ENCODE assay signal across 24 cellular contexts in the genomic region with DNA sequence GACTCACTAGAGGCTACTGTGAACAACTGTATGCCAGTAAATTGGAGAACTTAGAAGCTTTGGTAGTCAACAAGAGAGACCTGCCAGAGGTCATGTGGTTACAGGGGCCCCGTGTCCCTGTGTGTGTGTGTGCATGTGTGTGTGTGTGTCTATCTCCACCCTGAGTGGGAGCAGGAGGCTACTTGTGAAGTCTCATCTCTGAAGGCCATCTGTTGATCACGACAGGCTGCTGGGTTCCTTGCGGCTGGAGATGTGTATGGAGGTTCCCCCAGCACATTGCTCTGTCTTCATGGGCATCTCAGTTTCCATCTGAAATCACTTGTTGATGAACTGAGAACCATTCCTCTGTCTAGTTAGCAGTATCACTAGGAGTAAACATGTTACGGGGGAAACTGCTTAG. TPM values are rescaled to one million over a fixed set of nuclear protein-coding genes. Genes with fewer than 3 reads are reported as not detected.
A peak's percentile ranks its signal among the peaks of the same experiment; 100 is the strongest.
DNase-seq lines count a peak whose midpoint lies in the region; ATAC-seq, FAIRE-seq and TF ChIP-seq lines count a peak whose summit lies in the region.
"Had no signal": no experiment of that assay in that cellular context is flagged by ENCODE, and none has a peak within 500 bp of the region (broad histone marks: within the 10 kb centered on the region; RNA-seq: fewer than 3 reads in every experiment).

No MANE protein-coding gene starts in this region.

- peaks cover 5% of the 10 kb centered on the region for H3K9me3 Mint-ChIP-seq in activated CD8-positive, alpha-beta memory T cell treated with anti-CD3 and anti-CD28 coated beads, Interleukin-2, amount 10 ng/mL, durations not matched to agents 7 days and 5 days (ENCODE audit: low read depth)
- H3K9me3 Mint-ChIP-seq in stimulated activated effector memory CD8-positive, alpha-beta T cell treated with anti-CD3 and anti-CD28 coated beads, Interleukin-12 subunit alpha, Interleukin-12 subunit beta, amount 100 ng/mL, for 72 hours: peaks cover 7% of the 10 kb centered on the region
- H3K9me3 Mint-ChIP-seq: H9 had no signal

- no peak overlapping the region for H3K4me3 Mint-ChIP-seq in activated CD8-positive, alpha-beta memory T cell treated with anti-CD3 and anti-CD28 coated beads, Interleukin-2, amount 10 ng/mL, durations not matched to agents 7 days and 5 days
- H3K4me3 Mint-ChIP-seq in stimulated activated effector memory CD8-positive, alpha-beta T cell treated with anti-CD3 and anti-CD28 coated beads, Interleukin-12 subunit alpha, Interleukin-12 subunit beta, amount 100 ng/mL, for 72 hours: no peak overlapping the region
- H3K4me3 Mint-ChIP-seq: H9 had no signal

- POLR2A ChIA-PET in HEK293 (lab: Yijun Ruan, JAX): no interaction called here

- no peak for ATAC-seq in activated CD8-positive, alpha-beta memory T cell treated with anti-CD3 and anti-CD28 coated beads, Interleukin-2, amount 10 ng/mL, durations not matched to agents 7 days and 5 days
- ATAC-seq in stimulated activated effector memory CD8-positive, alpha-beta T cell treated with anti-CD3 and anti-CD28 coated beads, Interleukin-12 subunit alpha, Interleukin-12 subunit beta, amount 100 ng/mL, for 72 hours: no peak
- no peak for ATAC-seq in GM19452 (IDR thresholded peaks at IDR 0.05; ENCODE audit: unreplicated experiment)
- ATAC-seq: HepG2 had no signal

- CTCF ChIA-PET in activated CD8-positive, alpha-beta memory T cell treated with anti-CD3 and anti-CD28 coated beads, Interleukin-2, amount 10 ng/mL, durations not matched to agents 7 days and 5 days (lab: Charles Lee): no interaction called here
- CTCF ChIA-PET in HEK293 (lab: Yijun Ruan, JAX): no interaction called here

- peak; percentile 28 for DNase-seq in activated CD8-positive, alpha-beta memory T cell treated with anti-CD3 and anti-CD28 coated beads, Interleukin-2, amount 10 ng/mL, durations not matched to agents 7 days and 5 days
- DNase-seq in activated CD8-positive, alpha-beta memory T cell treated with anti-CD3 and anti-CD28 coated beads, Interleukin-2, amount 50 U/mL, for 48 hours: no peak
- DNase-seq in erythroblast (lab: John Stamatoyannopoulos, UW) (peak; percentile 31 to 72), urothelium cell line (ENCODE audit: low spot score) (no peak)
- no peak for DNase-seq in stimulated activated effector memory CD8-positive, alpha-beta T cell treated with anti-CD3 and anti-CD28 coated beads, Interleukin-12 subunit alpha, Interleukin-12 subunit beta, amount 100 ng/mL, for 72 hours (ENCODE audit: low spot score in 2 of 2)
- DNase-seq: BE2C, Caco-2, DMS153, H9, KG1, NCI-H1092 treated with DMSO at 0.1 percent for 48 hours, NCI-H146, NCI-H2029, NCI-H226, NCI-H774, OCI-M1, SHP77 had no signal

- H3K4me1 Mint-ChIP-seq in activated CD8-positive, alpha-beta memory T cell treated with anti-CD3 and anti-CD28 coated beads, Interleukin-2, amount 10 ng/mL, durations not matched to agents 7 days and 5 days: no peaks in the 10 kb centered on the region
- H3K4me1 Mint-ChIP-seq in stimulated activated effector memory CD8-positive, alpha-beta T cell treated with anti-CD3 and anti-CD28 coated beads, Interleukin-12 subunit alpha, Interleukin-12 subunit beta, amount 100 ng/mL, for 72 hours: peaks cover 43% of the 10 kb centered on the region

- peaks cover 0 to 25% of the 10 kb centered on the region in 2 experiments; a peak in 1 of 3 replicates for H3K36me3 ChIP-seq in HEK293 (ENCODE audit: control insufficient read depth in 2 of 2, insufficient read depth in 1 of 2, low read length in 2 of 2)

- no peak for TF ChIP-seq CTCF in HEK293 (tag by site-specific recombination; IDR thresholded peaks at IDR 0.05)

- H3K27me3 Mint-ChIP-seq in activated CD8-positive, alpha-beta memory T cell treated with anti-CD3 and anti-CD28 coated beads, Interleukin-2, amount 10 ng/mL, durations not matched to agents 7 days and 5 days: no peaks in the 10 kb centered on the region

- TF ChIP-seq POLR2A in erythroblast (IDR thresholded peaks at IDR 0.05; ENCODE audit: low read length): no peak

- no peak overlapping the region for H3K27ac ChIP-seq in HEK293 (ENCODE audit: extremely low read depth, low read depth, low read length)
- H3K27ac ChIP-seq: HL-60 had no signal

- FAIRE-seq in urothelium cell line (lab: Jason Lieb, UNC): no peak
- FAIRE-seq: HepG2 had no signal

- H3K27ac Mint-ChIP-seq in activated CD8-positive, alpha-beta memory T cell treated with anti-CD3 and anti-CD28 coated beads, Interleukin-2, amount 10 ng/mL, durations not matched to agents 7 days and 5 days: no peak overlapping the region
- H3K27ac Mint-ChIP-seq in stimulated activated effector memory CD8-positive, alpha-beta T cell treated with anti-CD3 and anti-CD28 coated beads, Interleukin-12 subunit alpha, Interleukin-12 subunit beta, amount 100 ng/mL, for 72 hours: peak overlapping the region; percentile 16

- no peaks in the 10 kb centered on the region for H3K4me1 ChIP-seq in HEK293 (ENCODE audit: control insufficient read depth, insufficient read depth, low read length)
- H3K4me1 ChIP-seq: BE2C, Caco-2 had no signal

- H3K36me3 Mint-ChIP-seq in activated CD8-positive, alpha-beta memory T cell treated with anti-CD3 and anti-CD28 coated beads, Interleukin-2, amount 10 ng/mL, durations not matched to agents 7 days and 5 days: peaks cover 30% of the 10 kb centered on the region
- peaks cover 38% of the 10 kb centered on the region for H3K36me3 Mint-ChIP-seq in stimulated activated effector memory CD8-positive, alpha-beta T cell treated with anti-CD3 and anti-CD28 coated beads, Interleukin-12 subunit alpha, Interleukin-12 subunit beta, amount 100 ng/mL, for 72 hours

- H3K9me3 ChIP-seq in HEK293 (ENCODE audit: control insufficient read depth, insufficient read depth, low read depth, low read length): no peaks in the 10 kb centered on the region
- H3K9me3 ChIP-seq: BE2C had no signal

- H3K4me3 ChIP-seq in HEK293 (ENCODE audit: low read depth, low read length): no peak overlapping the region

TF ChIP-seq in HEK293, 187 proteins besides CTCF, POLR2A, EP300 and RAD21:
- TF ChIP-seq ZNF600 (tag by site-specific recombination; IDR thresholded peaks at IDR 0.05): no peak
- no peak for TF ChIP-seq ZNF184 (tag by site-specific recombination; IDR thresholded peaks at IDR 0.05)
- peak; percentile 74 for TF ChIP-seq SCRT2 (tag by site-specific recombination; IDR thresholded peaks at IDR 0.05)
- no peak for TF ChIP-seq ZNF394 (tag by site-specific recombination; IDR thresholded peaks at IDR 0.05; ENCODE audit: borderline replicate concordance)

RNA-seq across cellular contexts. Expression of a gene that starts 58.2 kb away (rescaled TPM):
- under 1 TPM; 0.40 to 0.96 TPM for total RNA-seq in activated CD8-positive, alpha-beta memory T cell treated with anti-CD3 and anti-CD28 coated beads, Interleukin-2, amount 10 ng/mL, durations not matched to agents 7 days and 5 days
- total RNA-seq: Caco-2, G401, HT-29, RPMI7951 had no signal

Comparison
In these comparisons a context has a peak if more than half of its experiments do, and no peak if none do; other contexts are left out.
1. DNase-seq: peak in activated CD8-positive, alpha-beta memory T cell treated with anti-CD3 and anti-CD28 coated beads, Interleukin-2, amount 10 ng/mL, durations not matched to agents 7 days and 5 days (single experiment) and erythroblast (2 of 2); none in activated CD8-positive, alpha-beta memory T cell treated with anti-CD3 and anti-CD28 coated beads, Interleukin-2, amount 50 U/mL, for 48 hours (single experiment), stimulated activated effector memory CD8-positive, alpha-beta T cell treated with anti-CD3 and anti-CD28 coated beads, Interleukin-12 subunit alpha, Interleukin-12 subunit beta, amount 100 ng/mL, for 72 hours (0 of 2) and urothelium cell line (single experiment).